Comparison of ENCODE assay signal across 1 cellular context in genomic region chr5:138032572-138033274, GRCh38.
TF ChIP-seq lines count a peak whose summit lies in the region.

TSS of gene FAM13B (minus strand) at chr5:138033079. CDS start at chr5:138019111, 13,968 bp downstream.

TF ChIP-seq in K562, 482 proteins besides CTCF, POLR2A, EP300 and RAD21 (continued from another document):
- TF ChIP-seq ZBTB11 (CRISPR knock-in tag; IDR thresholded peaks at IDR 0.05) (peak in 1 of 3 experiments; percentile 91; a peak in 2 of 6 replicates), ZFX (CRISPR knock-in tag; IDR thresholded peaks at IDR 0.05) (peak; percentile 92), PML (IDR thresholded peaks at IDR 0.05; ENCODE audit: low read length) (peak; percentile 59; the same call in 1 of the 2 replicates), SUPT5H (IDR thresholded peaks at IDR 0.05) (peak; percentile 98), PHF20 (IDR thresholded peaks at IDR 0.05; ENCODE audit: partially characterized antibody) (peak; percentile 41)
